Comparison of ENCODE assay signal across 1 cellular context in the genomic region with DNA sequence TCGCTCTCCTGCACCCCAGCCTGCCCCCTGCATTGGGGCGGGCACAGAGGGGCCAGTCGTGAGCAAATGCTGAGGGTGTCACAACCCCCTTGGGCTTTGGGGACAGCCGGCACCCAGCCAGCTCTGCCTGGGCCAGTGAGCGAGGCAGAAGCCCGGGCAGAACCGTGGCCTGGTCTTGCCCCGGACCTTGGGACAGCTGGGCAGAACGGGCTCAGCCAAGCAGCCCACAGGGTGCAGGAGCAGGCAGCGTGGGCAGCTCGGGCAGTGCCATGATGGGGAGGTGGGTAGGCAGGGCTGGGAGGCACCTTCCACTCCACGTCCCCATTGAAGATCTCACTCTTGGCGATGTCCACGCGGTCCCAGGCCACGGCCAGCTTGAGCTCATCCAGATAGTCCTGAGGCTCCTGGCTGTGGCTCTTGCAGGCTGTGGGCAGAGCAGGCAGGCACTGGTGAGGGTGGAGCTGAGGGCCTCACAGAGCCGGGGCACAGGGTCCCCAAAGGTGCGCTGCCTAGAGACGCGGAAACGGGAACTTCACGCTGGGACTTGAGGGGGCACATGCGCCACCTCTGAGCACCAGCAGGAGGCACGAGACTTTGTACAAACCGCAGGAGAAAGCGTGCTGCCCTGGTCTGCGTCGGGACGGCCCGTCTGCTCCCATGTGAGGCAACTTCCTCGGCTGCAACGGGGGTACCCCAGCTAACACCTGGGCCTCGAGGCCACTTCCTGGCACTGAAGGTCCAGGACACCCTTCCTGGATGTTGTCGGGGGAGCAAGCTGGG.
TF ChIP-seq lines count a peak whose summit lies in the region.

No MANE protein-coding gene starts in this region.

TF ChIP-seq in HepG2, 621 proteins besides CTCF, POLR2A, EP300 and RAD21:
- TF ChIP-seq ZNF562 (CRISPR knock-in tag; IDR thresholded peaks at IDR 0.05; ENCODE audit: borderline replicate concordance) (no peak), ZNF614 (CRISPR knock-in tag; IDR thresholded peaks at IDR 0.05; ENCODE audit: borderline replicate concordance) (no peak), ZBTB33 (CRISPR knock-in tag; IDR thresholded peaks at IDR 0.05) (peak; percentile 94), ZNF687 (CRISPR knock-in tag; IDR thresholded peaks at IDR 0.05) (peak; percentile 27; the same call in 1 of the 2 replicates), ZNF263 (CRISPR knock-in tag; IDR thresholded peaks at IDR 0.05) (no peak), MZF1 (CRISPR knock-in tag; IDR thresholded peaks at IDR 0.05; ENCODE audit: borderline replicate concordance) (no peak), KMT2A (CRISPR knock-in tag; IDR thresholded peaks at IDR 0.05) (no peak), DBP (CRISPR knock-in tag; IDR thresholded peaks at IDR 0.05; ENCODE audit: not compliant biosample characterization) (no peak)
- TF ChIP-seq, protein P1, sequence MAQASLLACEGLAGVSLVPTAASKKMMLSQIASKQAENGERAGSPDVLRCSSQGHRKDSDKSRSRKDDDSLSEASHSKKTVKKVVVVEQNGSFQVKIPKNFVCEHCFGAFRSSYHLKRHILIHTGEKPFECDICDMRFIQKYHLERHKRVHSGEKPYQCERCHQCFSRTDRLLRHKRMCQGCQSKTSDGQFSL (CRISPR knock-in tag; IDR thresholded peaks at IDR 0.05), result no peak
